Comparison of ENCODE assay signal across 8 cellular contexts in genomic region chr3:9750556-9751411, GRCh38. TPM values are rescaled to one million over a fixed set of nuclear protein-coding genes. Genes with fewer than 3 reads are reported as not detected.
DNase-seq lines count a peak whose midpoint lies in the region; ATAC-seq and TF ChIP-seq lines count a peak whose summit lies in the region.

No MANE protein-coding gene starts in this region.

- intact Hi-C loops in ascending aorta (cut with DNase I) (loop anchor here (2.0 kb wide), 1 partner anchor 36 kb away; no protein-coding TSS in a partner anchor), left lung (cut with DNase I) (no loop called here), thyroid gland (cut with DNase I) (no loop called here)

- TF ChIP-seq CTCF in AG04450 (IDR thresholded peaks at IDR 0.05; ENCODE audit: low read depth, low read length) (no peak), ascending aorta (IDR thresholded peaks at IDR 0.05) (no peak), left lung (IDR thresholded peaks at IDR 0.05) (no peak), thyroid gland (IDR thresholded peaks at IDR 0.05) (no peak)

- CTCF ChIA-PET in AG04450 (lab: Charles Lee) = no interaction called here

- H3K27ac ChIP-seq in AG04450 (ENCODE audit: low read depth, low read length) (no peak overlapping the region), HUES48 (ENCODE audit: low read depth, low read length) (peak overlapping the region; percentile 94), ascending aorta (peak overlapping the region; percentile 76 to 84), left lung (peak overlapping the region in 1 of 2 donors; percentile 95), thyroid gland (peak overlapping the region in 2 of 3 donors; percentile 82 to 90)

- peak overlapping the region; percentile 86 for H3K4me3 ChIP-seq in AG04450 (ENCODE audit: low read depth, low read length)
- H3K4me3 ChIP-seq in HUES48 (ENCODE audit: low read depth, low read length) = peak overlapping the region; percentile 70
- peak overlapping the region; percentile 67 to 70 for H3K4me3 ChIP-seq in ascending aorta
- H3K4me3 ChIP-seq in left lung = peak overlapping the region; percentile 49 to 78
- H3K4me3 ChIP-seq in thyroid gland (replicated peaks in 1 of 3) = peak overlapping the region in 2 of 3 donors; percentile 21 to 65

- ATAC-seq in left lung = peak; percentile 5
- no peak for ATAC-seq in activated CD4-positive, CD25-positive, alpha-beta regulatory T cell treated with anti-CD3 and anti-CD28 coated beads, Interleukin-2, amount 50 U/mL, for 24 hours
- ATAC-seq in GM19324 (IDR thresholded peaks at IDR 0.05; ENCODE audit: low FRiP score, unreplicated experiment) = no peak

- POLR2A ChIA-PET in AG04450 (lab: Yijun Ruan, JAX) = interaction anchor here (1.8 kb wide), 2 partner anchors 42 to 388 kb away, joined by 4 to 13 read pairs; partner anchors contain the start of genes ARPC4, TADA3 and THUMPD3

- H3K9me3 ChIP-seq in AG04450 (ENCODE audit: control insufficient read depth, insufficient read depth, low read length) (no peaks in the 10 kb centered on the region), HUES48 (ENCODE audit: control insufficient read depth, insufficient read depth, low read length) (no peaks in the 10 kb centered on the region), ascending aorta (no peaks in the 10 kb centered on the region), left lung (no peaks in the 10 kb centered on the region), thyroid gland (no peaks in the 10 kb centered on the region)

- DNase-seq in AG04450 (ENCODE audit: low read depth, low spot score) (no peak), ascending aorta (ENCODE audit: low spot score in 2 of 2) (no peak), left lung (no peak), thyroid gland (peak; percentile 41 to 43), NCI-H187 (lab: John Stamatoyannopoulos, UW) (no peak)

- peaks cover 68% of the 10 kb centered on the region for H3K36me3 ChIP-seq in HUES48 (ENCODE audit: control insufficient read depth, insufficient read depth, low read length)
- peaks cover 21 to 45% of the 10 kb centered on the region in 2 donors for H3K36me3 ChIP-seq in ascending aorta
- H3K36me3 ChIP-seq in left lung = peaks cover 0 to 72% of the 10 kb centered on the region in 2 donors
- H3K36me3 ChIP-seq in thyroid gland = peaks cover 22 to 27% of the 10 kb centered on the region in 2 donors

- H3K27me3 ChIP-seq in AG04450 (ENCODE audit: control insufficient read depth, insufficient read depth, low read length) (no peaks in the 10 kb centered on the region), HUES48 (ENCODE audit: control insufficient read depth, insufficient read depth, low read length) (no peaks in the 10 kb centered on the region), ascending aorta (no peaks in the 10 kb centered on the region), left lung (no peaks in the 10 kb centered on the region), thyroid gland (no peaks in the 10 kb centered on the region)

- H3K4me1 ChIP-seq in HUES48 (ENCODE audit: control insufficient read depth, insufficient read depth, low read length) (peaks cover 8% of the 10 kb centered on the region; the same call in 1 of the 2 replicates), ascending aorta (peaks cover 4 to 14% of the 10 kb centered on the region in 2 donors), left lung (peaks cover 19 to 48% of the 10 kb centered on the region in 2 donors), thyroid gland (peaks cover 9 to 28% of the 10 kb centered on the region in 2 donors)

- WGBS in thyroid gland, 2 donors = 36 to 38% methylated on average over 17 of the region's 17 CpGs

- H3K9ac ChIP-seq in HUES48 (ENCODE audit: low read depth, low read length) = peak overlapping the region; percentile 47; the same call in 1 of the 2 replicates

- no peak for TF ChIP-seq POLR2A in thyroid gland (IDR thresholded peaks at IDR 0.05)

RNA-seq across cellular contexts. Expression of gene OGG1, which starts 1.0 kb away (rescaled TPM):
- 23.5 and 26.5 TPM in 2 replicates for polyA plus RNA-seq in AG04450 (2011; rRNA removed)
- polyA minus RNA-seq in AG04450 (2011; rRNA and poly(A)+ RNA removed) = 37.5 and 56.8 TPM in 2 replicates
- total RNA-seq in ascending aorta (36.0 TPM), left lung (10 to 100 TPM; 19.9 to 29.4 TPM), thyroid gland (10 to 100 TPM; 23.7 to 46.6 (median 30.3) TPM)

RNA-seq across cellular contexts. Expression of gene CAMK1, which starts 19.0 kb away (rescaled TPM):
- 26.8 and 28.7 TPM in 2 replicates for polyA plus RNA-seq in AG04450 (2011; rRNA removed)
- polyA minus RNA-seq in AG04450 (2011; rRNA and poly(A)+ RNA removed) = 14.6 and 17.7 TPM in 2 replicates
- total RNA-seq in ascending aorta (82.9 TPM), left lung (10 to 100 TPM; 29.1 to 37.5 TPM), thyroid gland (10 to 100 TPM; 32.1 to 44.8 (median 35.9) TPM)

RNA-seq across cellular contexts. Expression of gene BRPF1, which starts 19.2 kb away (rescaled TPM):
- 5.7 and 8.3 TPM in 2 replicates for polyA plus RNA-seq in AG04450 (2011; rRNA removed)
- 16.4 and 19.5 TPM in 2 replicates for polyA minus RNA-seq in AG04450 (2011; rRNA and poly(A)+ RNA removed)
- 18.6 TPM for total RNA-seq in ascending aorta
- 10 to 100 TPM; 15.2 to 22.3 TPM for total RNA-seq in left lung
- total RNA-seq in thyroid gland = 10 to 100 TPM; 19.4 to 36.6 (median 20.3) TPM

RNA-seq across cellular contexts. Expression of gene TADA3, which starts 41.5 kb away (rescaled TPM):
- polyA plus RNA-seq in AG04450 (2011; rRNA removed) = 61.8 and 83.7 TPM in 2 replicates
- 59.2 and 73.6 TPM in 2 replicates for polyA minus RNA-seq in AG04450 (2011; rRNA and poly(A)+ RNA removed)
- 106 TPM for total RNA-seq in ascending aorta
- 10 to 100 TPM; 50.0 to 59.2 TPM for total RNA-seq in left lung
- total RNA-seq in thyroid gland = 10 to 100 TPM; 64.2 to 93.3 (median 83.3) TPM

RNA-seq across cellular contexts. Expression of gene ARPC4, which starts 42.1 kb away (rescaled TPM):
- polyA plus RNA-seq in AG04450 (2011; rRNA removed) = 199 and 200 TPM in 2 replicates
- 181 and 208 TPM in 2 replicates for polyA minus RNA-seq in AG04450 (2011; rRNA and poly(A)+ RNA removed)
- total RNA-seq in ascending aorta (160 TPM), left lung (100 to 1,000 TPM; 148 to 193 TPM), thyroid gland (100 to 1,000 TPM; 155 to 232 (median 187) TPM)

Comparison
In these comparisons a context has a peak if more than half of its experiments do, and no peak if none do; other contexts are left out.
1. DNase-seq: peak in thyroid gland (2 of 2); none in AG04450 (single experiment), ascending aorta (0 of 2), left lung (0 of 2) and NCI-H187 (0 of 2).
2. Peak in every context shown above with its lines, with median percentiles within 50 percentile points of each other: H3K4me3 ChIP-seq.